8 cellular contexts compared by ENCODE assay signal in the genomic region with DNA sequence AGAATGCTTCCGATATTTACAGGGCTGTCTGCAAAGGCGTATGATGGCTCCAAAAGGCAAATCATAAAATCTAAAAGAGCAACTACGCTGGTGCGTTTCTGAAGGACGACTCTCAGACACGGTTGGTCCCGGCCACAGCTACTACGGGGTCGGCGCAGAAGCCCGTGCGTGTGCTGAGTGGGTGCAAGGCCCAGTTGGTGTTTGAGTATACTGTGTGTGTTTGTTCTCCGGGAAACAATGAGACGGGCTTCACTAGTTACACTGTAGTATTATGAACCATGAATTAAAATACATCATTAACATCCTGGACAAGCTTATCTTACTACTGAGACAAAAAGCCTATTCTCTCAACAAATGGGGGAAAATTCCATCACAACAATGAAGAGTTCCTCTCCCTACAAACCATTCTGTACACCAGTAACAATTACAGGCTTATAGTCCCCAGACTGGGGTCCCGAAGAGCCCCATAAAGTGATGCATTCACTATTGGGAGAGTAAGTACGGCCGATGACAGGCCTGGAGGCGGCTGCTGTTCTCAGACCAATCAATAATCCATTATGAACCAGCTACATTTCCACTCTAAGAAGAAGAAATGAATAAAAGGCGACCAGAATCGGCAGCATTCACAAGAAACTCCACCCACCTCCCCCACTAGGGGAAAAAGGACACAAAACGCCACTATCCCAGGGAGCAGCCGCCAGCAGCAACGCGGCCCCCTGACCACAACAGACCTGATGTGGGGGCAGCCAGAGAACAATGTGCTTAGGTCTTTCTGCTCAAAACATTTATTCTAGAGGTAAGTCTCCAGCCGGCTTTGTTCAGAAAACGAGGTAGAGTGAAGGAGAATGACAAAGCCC. TPM values are rescaled to one million over a fixed set of nuclear protein-coding genes. Genes with fewer than 3 reads are reported as not detected.
A peak's percentile ranks its signal among the peaks of the same experiment; 100 is the strongest.
DNase-seq lines count a peak whose midpoint lies in the region; ATAC-seq and TF ChIP-seq lines count a peak whose summit lies in the region.

No MANE protein-coding gene starts in this region.

- peak in 1 of 3 donors; percentile 13 for TF ChIP-seq POLR2A in body of pancreas (IDR thresholded peaks at IDR 0.05)

- no peaks in the 10 kb centered on the region for H3K9me3 ChIP-seq in body of pancreas

- H3K4me3 ChIP-seq in body of pancreas, result no peak overlapping the region

- H3K4me1 Mint-ChIP-seq in stimulated activated naive B cell treated with anti-CD40 and anti-IgM and Interleukin-4, amounts not matched to agents 10 μg/mL and 1 μg/mL and 100 μg/mL, for 72 hours, result peaks cover 44 to 82% of the 10 kb centered on the region in 2 donors

- peak; percentile 12 for DNase-seq in G401 (ENCODE audit: low spot score)
- DNase-seq in KBM-7, result peak; percentile 21
- peak in 1 of 4 donors; percentile 2 for DNase-seq in body of pancreas
- no peak for DNase-seq in stimulated activated naive B cell treated with anti-CD40 and anti-IgM and Interleukin-4, amounts not matched to agents 10 μg/mL and 1 μg/mL and 100 μg/mL, for 72 hours
- no peak for DNase-seq in RPMI8226
- DNase-seq in activated CD4-positive, alpha-beta T cell treated with anti-CD3 and anti-CD28 coated beads for 48 hours, result no peak
- no peak for DNase-seq in GM03348 (ENCODE audit: low spot score)

- TF ChIP-seq CTCF in body of pancreas (IDR thresholded peaks at IDR 0.05), result no peak

- intact Hi-C loops in body of pancreas (cut with DNase I), result no loop called here

- H3K27me3 ChIP-seq in body of pancreas (no peaks in the 10 kb centered on the region), layer of hippocampus (ENCODE audit: control insufficient read depth, insufficient read depth, low read length) (no peaks in the 10 kb centered on the region)

- peak; percentile 51 for ATAC-seq in body of pancreas
- peak; percentile 74 for ATAC-seq in stimulated activated naive B cell treated with anti-CD40 and anti-IgM and Interleukin-4, amounts not matched to agents 10 μg/mL and 1 μg/mL and 100 μg/mL, for 72 hours (replicated peaks)

- no peaks in the 10 kb centered on the region for H3K36me3 ChIP-seq in body of pancreas (replicated peaks in 1 of 2; ENCODE audit: insufficient read depth in 1 of 2, low read depth in 2 of 2)

- in situ Hi-C loops in G401 (cut with HindIII; ENCODE audit: low sequenced_read_pairs) (no loop called here), KBM-7 (cut with MboI; ENCODE audit: low pct_unique_long_range_greater_than_20kb, low sequenced_read_pairs) (no loop called here)

- peak overlapping the region; percentile 92 for H3K27ac Mint-ChIP-seq in stimulated activated naive B cell treated with anti-CD40 and anti-IgM and Interleukin-4, amounts not matched to agents 10 μg/mL and 1 μg/mL and 100 μg/mL, for 72 hours

- peak overlapping the region; percentile 87 to 88 for H3K4me3 Mint-ChIP-seq in stimulated activated naive B cell treated with anti-CD40 and anti-IgM and Interleukin-4, amounts not matched to agents 10 μg/mL and 1 μg/mL and 100 μg/mL, for 72 hours

- H3K27me3 Mint-ChIP-seq in stimulated activated naive B cell treated with anti-CD40 and anti-IgM and Interleukin-4, amounts not matched to agents 10 μg/mL and 1 μg/mL and 100 μg/mL, for 72 hours, result no peaks in the 10 kb centered on the region

- H3K9me3 Mint-ChIP-seq in stimulated activated naive B cell treated with anti-CD40 and anti-IgM and Interleukin-4, amounts not matched to agents 10 μg/mL and 1 μg/mL and 100 μg/mL, for 72 hours, result no peaks in the 10 kb centered on the region

- 57 to 62% methylated on average over 26 of the region's 26 CpGs for WGBS in body of pancreas, 2 donors

- H3K4me1 ChIP-seq in body of pancreas, result peaks cover 48% of the 10 kb centered on the region

- peaks cover under 1 to 13% of the 10 kb centered on the region in 2 donors for H3K36me3 Mint-ChIP-seq in stimulated activated naive B cell treated with anti-CD40 and anti-IgM and Interleukin-4, amounts not matched to agents 10 μg/mL and 1 μg/mL and 100 μg/mL, for 72 hours

- peak overlapping the region in 3 of 4 donors; percentile 74 to 80 (median 76) for H3K27ac ChIP-seq in body of pancreas
- H3K27ac ChIP-seq in layer of hippocampus (ENCODE audit: low read depth, low read length), result peak overlapping the region; percentile 68

RNA-seq across cellular contexts. Expression of gene ZNF516, which starts 43.3 kb away (rescaled TPM):
- 8.4 and 9.6 TPM in 2 replicates for total RNA-seq in G401 (2014; rRNA removed; shearing (Covaris generic))
- total RNA-seq in body of pancreas, result 10 to 100 TPM; 13.5 to 16.5 TPM

Comparison
In these comparisons a context has a peak if more than half of its experiments do, and no peak if none do; other contexts are left out.
1. DNase-seq: peak in G401 (single experiment) and KBM-7 (single experiment); none in stimulated activated naive B cell treated with anti-CD40 and anti-IgM and Interleukin-4, amounts not matched to agents 10 μg/mL and 1 μg/mL and 100 μg/mL, for 72 hours (single experiment), RPMI8226 (single experiment), activated CD4-positive, alpha-beta T cell treated with anti-CD3 and anti-CD28 coated beads for 48 hours (single experiment) and GM03348 (single experiment).